ENCODE assay signal across 8 cellular contexts in genomic region chrX:8879750-8880149, GRCh38.
DNase-seq lines count a peak whose midpoint lies in the region; ATAC-seq and TF ChIP-seq lines count a peak whose summit lies in the region.

No MANE protein-coding gene starts in this region.

- no peak for TF ChIP-seq EP300 in transverse colon (IDR thresholded peaks at IDR 0.05; ENCODE audit: low read depth)

- in situ Hi-C loops in transverse colon (cut with MboI; ENCODE audit: low pct_ligation_motif_present in 1 of 4, low pct_unique_long_range_greater_than_20kb in 1 of 4, low sequenced_read_pairs in 3 of 4) = no loop called here

- H3K4me3 ChIP-seq in transverse colon = no peak overlapping the region

- TF ChIP-seq CTCF in transverse colon (IDR thresholded peaks at IDR 0.05) = peak in 4 of 5 experiments; percentile 22 to 42 (median 38)

- no peaks in the 10 kb centered on the region for H3K4me1 ChIP-seq in transverse colon

- intact Hi-C loops in transverse colon (cut with DNase I; ENCODE audit: low total_unique reads) = loop anchor here (5.0 kb wide), 1 partner anchor 58 kb away; no protein-coding TSS in a partner anchor

- no peaks in the 10 kb centered on the region for H3K36me3 ChIP-seq in transverse colon

- H3K9me3 ChIP-seq in transverse colon = no peaks in the 10 kb centered on the region

- no peak for TF ChIP-seq POLR2A in transverse colon (IDR thresholded peaks at IDR 0.05)

- 47 to 90% methylated on average over 2 to 4 of the region's 4 CpGs for WGBS in transverse colon (ENCODE audit: low coverage in 1 of 2), 2 donors

- H3K27me3 ChIP-seq in transverse colon = no peaks in the 10 kb centered on the region

- no peak overlapping the region for H3K27ac ChIP-seq in transverse colon

- DNase-seq in Daoy (ENCODE audit: low read depth) = peak; percentile 23
- peak; percentile 4 to 5 for DNase-seq in activated CD4-positive, alpha-beta T cell treated with anti-CD3 and anti-CD28 coated beads, Interleukin-2, amount 50 U/mL, for 4 hours
- peak; percentile 4 for DNase-seq in germinal center (ENCODE audit: low spot score)
- DNase-seq in transverse colon = peak; percentile 11
- no peak for DNase-seq in epidermal melanocyte (ENCODE audit: insufficient read length, low spot score)

- ATAC-seq in HG03342 (IDR thresholded peaks at IDR 0.05; ENCODE audit: unreplicated experiment) (peak; percentile 83), HG03039 (IDR thresholded peaks at IDR 0.05; ENCODE audit: unreplicated experiment) (no peak), HG02981 (IDR thresholded peaks at IDR 0.05; ENCODE audit: unreplicated experiment) (no peak)
